In genomic region chr7:24715661-24716479, GRCh38 we compare ENCODE assay signal across 1 cellular context.
A peak's percentile ranks its signal among the peaks of the same experiment; 100 is the strongest.
TF ChIP-seq lines count a peak whose summit lies in the region.

No MANE protein-coding gene starts in this region.

TF ChIP-seq in GM12878, 131 proteins besides CTCF, POLR2A, EP300 and RAD21 (continued from another document):
- TF ChIP-seq SMAD5 (IDR thresholded peaks at IDR 0.05; ENCODE audit: low read depth): peak; percentile 31; the same call in 1 of the 2 replicates
- peak; percentile 87 for TF ChIP-seq FOXM1 (IDR thresholded peaks at IDR 0.05; ENCODE audit: low read depth, low read length)
- peak; percentile 64; the same call in 1 of the 2 replicates for TF ChIP-seq SMARCA5 (IDR thresholded peaks at IDR 0.05)
- 0 out of 2 replicates have a peak, but pooled peaks have one; percentile 35 for TF ChIP-seq HDGF (IDR thresholded peaks at IDR 0.05)
- TF ChIP-seq RUNX3 (IDR thresholded peaks at IDR 0.05; ENCODE audit: low read length): peak; percentile 96
- TF ChIP-seq ZBED1 (IDR thresholded peaks at IDR 0.05; ENCODE audit: borderline replicate concordance): no peak; the same call in 1 of the 2 replicates
- peak; percentile 19; the same call in 1 of the 2 replicates for TF ChIP-seq SMC3 (IDR thresholded peaks at IDR 0.05; ENCODE audit: borderline replicate concordance, low read length)
- TF ChIP-seq ATF2 (IDR thresholded peaks at IDR 0.05; ENCODE audit: low read length): peak; percentile 85
- TF ChIP-seq JUNB (IDR thresholded peaks at IDR 0.05): peak; percentile 84
- peak; percentile 62; the same call in 1 of the 2 replicates for TF ChIP-seq MEF2A (IDR thresholded peaks at IDR 0.05; ENCODE audit: insufficient read depth, low read depth, low read length)
- peak; percentile 67 for TF ChIP-seq MAX (IDR thresholded peaks at IDR 0.05; ENCODE audit: low read depth, low read length)
- no peak for TF ChIP-seq JUND (IDR thresholded peaks at IDR 0.05; ENCODE audit: low read depth, low read length)
- TF ChIP-seq CHD1 (IDR thresholded peaks at IDR 0.05; ENCODE audit: low read depth, low read length): no peak
- peak; percentile 11 for TF ChIP-seq MEF2B (IDR thresholded peaks at IDR 0.05; ENCODE audit: partially characterized antibody, poor library complexity, severe bottlenecking)
- 0 out of 2 replicates have a peak, but pooled peaks have one; percentile 67 for TF ChIP-seq HDAC2 (IDR thresholded peaks at IDR 0.05)
- TF ChIP-seq NR2F1 (conservative IDR thresholded peaks at IDR 0.05): no peak
- peak; percentile 45; the same call in 1 of the 2 replicates for TF ChIP-seq EED (IDR thresholded peaks at IDR 0.05; ENCODE audit: low read depth)
- TF ChIP-seq IRF4 (IDR thresholded peaks at IDR 0.05; ENCODE audit: low read depth, low read length): 0 out of 2 replicates have a peak, but pooled peaks have one; percentile 20
- no peak for TF ChIP-seq RFX5 (IDR thresholded peaks at IDR 0.05; ENCODE audit: low read depth, low read length)
- TF ChIP-seq NFIC (IDR thresholded peaks at IDR 0.05; ENCODE audit: low read depth, low read length): peak; percentile 91
- TF ChIP-seq NBN (IDR thresholded peaks at IDR 0.05): 0 out of 2 replicates have a peak, but pooled peaks have one; percentile 23
- TF ChIP-seq CBX5 (IDR thresholded peaks at IDR 0.05; ENCODE audit: low read depth): 0 out of 2 replicates have a peak, but pooled peaks have one; percentile 18
- TF ChIP-seq SP1 (IDR thresholded peaks at IDR 0.05; ENCODE audit: low read depth, low read length): no peak
- TF ChIP-seq REST (IDR thresholded peaks at IDR 0.05; ENCODE audit: low read depth, low read length): peak; percentile 78
- TF ChIP-seq TBL1XR1 (IDR thresholded peaks at IDR 0.05; ENCODE audit: low read depth, low read length): peak; percentile 72
- TF ChIP-seq SREBF1 (IDR thresholded peaks at IDR 0.05; ENCODE audit: low read length): no peak
- peak; percentile 41; the same call in 1 of the 2 replicates for TF ChIP-seq SIN3A (IDR thresholded peaks at IDR 0.05; ENCODE audit: low read depth, low read length)
